ENCODE assay signal across 17 cellular contexts in genomic region chr5:72540759-72541438, GRCh38. TPM values are rescaled to one million over a fixed set of nuclear protein-coding genes. Genes with fewer than 3 reads are reported as not detected.
DNase-seq lines count a peak whose midpoint lies in the region; ATAC-seq and TF ChIP-seq lines count a peak whose summit lies in the region.
"Had no signal": no experiment of that assay in that cellular context is flagged by ENCODE, and none has a peak within 500 bp of the region (broad histone marks: within the 10 kb centered on the region; RNA-seq: fewer than 3 reads in every experiment).

No MANE protein-coding gene starts in this region.

- H4K20me1 ChIP-seq in H9 (ENCODE audit: control insufficient read depth, insufficient read depth, insufficient read length), result no peaks in the 10 kb centered on the region

- CTCF ChIA-PET in CD4-positive, alpha-beta T cell (lab: Charles Lee), result no interaction called here

- DNase-seq in H9 (no peak), mesenchymal stem cell (no peak), retina (peak; percentile 16), body of pancreas (no peak)
- DNase-seq in activated naive CD4-positive, alpha-beta T cell treated with Interleukin-2 at 50 U/mL for 16 hours, result no peak
- no peak for DNase-seq in CD4-positive, alpha-beta T cell
- DNase-seq: ACHN; CD8-positive, alpha-beta T cell; DND-41; GOT3; MM.1S; NCI-H1105 treated with DMSO at 0.1 percent for 48 hours; NCI-H187 treated with DMSO at 0.1 percent for 48 hours; NCI-H524 had no signal

- intact Hi-C loops in CD4-positive, alpha-beta T cell (cut with DNase I, micrococcal nuclease), result no loop called here
- intact Hi-C loops in body of pancreas (cut with DNase I), result no loop called here

- H3K9ac ChIP-seq in H9 (ENCODE audit: extremely low read depth, insufficient read length, low read length), result no peak overlapping the region
- H3K9ac ChIP-seq in mesenchymal stem cell (ENCODE audit: low read length), result no peak overlapping the region

- H3K79me1 ChIP-seq in H9 (ENCODE audit: insufficient read depth, low read depth, low read length, poor library complexity, severe bottlenecking) (no peaks in the 10 kb centered on the region), mesenchymal stem cell (replicated peaks; ENCODE audit: low read length, poor library complexity, severe bottlenecking) (no peaks in the 10 kb centered on the region)

- no peak for TF ChIP-seq POLR2A in body of pancreas (IDR thresholded peaks at IDR 0.05)

- H3T11ph ChIP-seq in H9 (ENCODE audit: low read length), result no peak overlapping the region

- H3K4me1 ChIP-seq in H9 (ENCODE audit: insufficient read depth, low read length) (no peaks in the 10 kb centered on the region), mesenchymal stem cell (ENCODE audit: control insufficient read depth, insufficient read depth, low read depth, low read length) (peaks cover 4% of the 10 kb centered on the region), body of pancreas (no peaks in the 10 kb centered on the region)

- H3K27me3 ChIP-seq in H9 (ENCODE audit: insufficient read depth, low read length) (no peaks in the 10 kb centered on the region), mesenchymal stem cell (ENCODE audit: control insufficient read depth in 1 of 2, insufficient read depth in 1 of 2, low read length in 2 of 2) (no peaks in the 10 kb centered on the region), body of pancreas (no peaks in the 10 kb centered on the region)
- no peaks in the 10 kb centered on the region for H3K27me3 ChIP-seq in CD4-positive, alpha-beta T cell (ENCODE audit: control insufficient read depth, insufficient read depth, low read length)

- peak overlapping the region; percentile 54 for H2AFZ ChIP-seq in H9 (ENCODE audit: low read length)
- no peak overlapping the region for H2AFZ ChIP-seq in mesenchymal stem cell (ENCODE audit: low read depth, low read length)

- H3K14ac ChIP-seq in H9 (ENCODE audit: insufficient read depth, low read length) (no peak overlapping the region), mesenchymal stem cell (ENCODE audit: low read length in 2 of 2) (peak overlapping the region in 1 of 2 experiments; percentile 28)

- POLR2A ChIA-PET in CD4-positive, alpha-beta T cell (lab: Charles Lee), result no interaction called here

- H3K4me3 Mint-ChIP-seq in H9 (no peak overlapping the region), brain (peak overlapping the region in 3 of 5 experiments; percentile 7 to 43 (median 36))
- H3K4me3 Mint-ChIP-seq in CD4-positive, alpha-beta T cell, result no peak overlapping the region
- H3K4me3 Mint-ChIP-seq: B cell; CD8-positive, alpha-beta T cell had no signal

- no peak overlapping the region for H3K4ac ChIP-seq in H9 (ENCODE audit: low read depth, low read length)
- H3K4ac ChIP-seq in mesenchymal stem cell (ENCODE audit: low read depth in 1 of 2, low read length in 2 of 2), result no peak overlapping the region

- H4K8ac ChIP-seq in H9 (replicated peaks; ENCODE audit: insufficient read length, low read depth, low read length) (no peak overlapping the region), mesenchymal stem cell (ENCODE audit: low read length) (no peak overlapping the region)

- H3K36me3 Mint-ChIP-seq in H9 (ENCODE audit: insufficient read depth in 1 of 3, low read depth in 3 of 3) (peaks cover 0 to 4% (median 0%) of the 10 kb centered on the region in 3 experiments; a peak in 1 of 7 replicates), brain (peaks cover 4% of the 10 kb centered on the region)
- H3K36me3 Mint-ChIP-seq in CD4-positive, alpha-beta T cell (ENCODE audit: low read depth), result no peaks in the 10 kb centered on the region
- H3K36me3 Mint-ChIP-seq: CD8-positive, alpha-beta T cell had no signal

- no peak overlapping the region for H2BK20ac ChIP-seq in H9 (ENCODE audit: low read depth, low read length, poor library complexity, severe bottlenecking)

- H2BK15ac ChIP-seq in H9 (ENCODE audit: low read depth, low read length), result no peak overlapping the region
- peak overlapping the region; percentile 13 for H2BK15ac ChIP-seq in mesenchymal stem cell (ENCODE audit: low read depth, poor library complexity, severe bottlenecking)

- H3K23me2 ChIP-seq in H9 (ENCODE audit: insufficient read length, low read depth, low read length, poor library complexity, severe bottlenecking), result no peaks in the 10 kb centered on the region

- H3K9me3 ChIP-seq in H9 (ENCODE audit: control insufficient read depth, low read depth, low read length), result no peaks in the 10 kb centered on the region
- H3K9me3 ChIP-seq in mesenchymal stem cell (ENCODE audit: control insufficient read depth, low read length), result peaks cover 8% of the 10 kb centered on the region
- H3K9me3 ChIP-seq in CD4-positive, alpha-beta T cell (ENCODE audit: control insufficient read depth, low read length), result no peaks in the 10 kb centered on the region
- H3K9me3 ChIP-seq in body of pancreas, result no peaks in the 10 kb centered on the region

- H3K9me3 Mint-ChIP-seq in H9, result peaks cover 0 to 5% of the 10 kb centered on the region in 2 experiments; a peak in 2 of 5 replicates
- H3K9me3 Mint-ChIP-seq in brain, result peaks cover 15 to 27% (median 18%) of the 10 kb centered on the region in 5 experiments
- H3K9me3 Mint-ChIP-seq in CD4-positive, alpha-beta T cell, result no peaks in the 10 kb centered on the region

- ATAC-seq in GM18870 (IDR thresholded peaks at IDR 0.05; ENCODE audit: unreplicated experiment) (no peak), body of pancreas (no peak)
- ATAC-seq in CD4-positive, alpha-beta T cell (ENCODE audit: poor library complexity), result no peak
- ATAC-seq: CD8-positive, alpha-beta T cell had no signal

- H3K4me1 Mint-ChIP-seq in H9 (peaks cover 10 to 17% of the 10 kb centered on the region in 2 experiments), brain (peaks cover 41% of the 10 kb centered on the region)
- no peaks in the 10 kb centered on the region for H3K4me1 Mint-ChIP-seq in CD4-positive, alpha-beta T cell (ENCODE audit: low read depth)
- H3K4me1 Mint-ChIP-seq: B cell had no signal

- H2AK5ac ChIP-seq in H9 (ENCODE audit: insufficient read length, low read length) (no peak overlapping the region), mesenchymal stem cell (ENCODE audit: low read length, severe bottlenecking) (no peak overlapping the region)

- H3K36me3 ChIP-seq in mesenchymal stem cell (ENCODE audit: control insufficient read depth in 1 of 2, insufficient read depth in 2 of 2, low read depth in 1 of 2, low read length in 2 of 2), result no peaks in the 10 kb centered on the region
- H3K36me3 ChIP-seq in body of pancreas (replicated peaks in 1 of 2; ENCODE audit: insufficient read depth in 1 of 2, low read depth in 2 of 2), result no peaks in the 10 kb centered on the region

- H2BK5ac ChIP-seq in H9 (ENCODE audit: insufficient read length, low read length), result no peak overlapping the region
- no peak overlapping the region for H2BK5ac ChIP-seq in mesenchymal stem cell (ENCODE audit: low read depth, low read length, poor library complexity, severe bottlenecking)

- H2BK120ac ChIP-seq in H9 (ENCODE audit: low read depth, low read length, poor library complexity, severe bottlenecking) (no peak overlapping the region), mesenchymal stem cell (ENCODE audit: low read depth, low read length) (no peak overlapping the region)

- H3K79me2 ChIP-seq in H9 (ENCODE audit: insufficient read depth, low read length), result no peaks in the 10 kb centered on the region

- H3K56ac ChIP-seq in H9 (ENCODE audit: insufficient read length, low read depth, low read length), result no peak overlapping the region

- H3K27ac Mint-ChIP-seq in H9 (peak overlapping the region in 2 of 3 experiments; percentile 14 to 93; a peak in 1 of 7 replicates), brain (peak overlapping the region in 4 of 5 experiments; percentile 35 to 73 (median 55))
- H3K27ac Mint-ChIP-seq in CD4-positive, alpha-beta T cell, result no peak overlapping the region
- H3K27ac Mint-ChIP-seq: B cell; CD8-positive, alpha-beta T cell had no signal

- no CpG with 5 or more reads among the region's 7 CpGs for WGBS in H9 (ENCODE audit: extremely low coverage, insufficient read length, low lambda C conversion rate)
- 86% methylated on average over 7 of the region's 7 CpGs for WGBS in mesenchymal stem cell
- WGBS in body of pancreas, 2 donors, result 78 to 87% methylated on average over 7 of the region's 7 CpGs

- no peak overlapping the region for H4K5ac ChIP-seq in H9 (ENCODE audit: insufficient read length, low read depth, low read length)

- H3K18ac ChIP-seq in H9 (ENCODE audit: insufficient read length, low read depth, low read length), result no peak overlapping the region
- peak overlapping the region in 1 of 2 experiments; percentile 48 for H3K18ac ChIP-seq in mesenchymal stem cell (ENCODE audit: low read depth in 1 of 2, low read length in 2 of 2)

- no peak overlapping the region for H3K4me3 ChIP-seq in mesenchymal stem cell (ENCODE audit: insufficient read depth in 1 of 2, low read depth in 1 of 2, low read length in 2 of 2)
- no peak overlapping the region for H3K4me3 ChIP-seq in body of pancreas

- H4K91ac ChIP-seq in H9 (ENCODE audit: insufficient read length, low read depth, low read length) (no peak overlapping the region), mesenchymal stem cell (ENCODE audit: low read length) (no peak overlapping the region)

- peaks cover 2% of the 10 kb centered on the region; the same call in 1 of the 2 replicates for H3K27me3 Mint-ChIP-seq in H9 (ENCODE audit: low read depth)
- H3K27me3 Mint-ChIP-seq in brain, result peaks cover 7% of the 10 kb centered on the region
- peaks cover under 1% of the 10 kb centered on the region for H3K27me3 Mint-ChIP-seq in CD4-positive, alpha-beta T cell

- H3K23ac ChIP-seq in H9 (ENCODE audit: insufficient read length, low read depth, low read length) (no peak overlapping the region), mesenchymal stem cell (ENCODE audit: low read length in 2 of 2) (no peak overlapping the region)

- H3K4me2 ChIP-seq in H9 (ENCODE audit: insufficient read depth, insufficient read length, low read length) (no peak overlapping the region), mesenchymal stem cell (ENCODE audit: low read length, poor library complexity, severe bottlenecking) (no peak overlapping the region)

- no peak for TF ChIP-seq CTCF in H9 (conservative IDR thresholded peaks at IDR 0.05)
- no peak for TF ChIP-seq CTCF in brain (conservative IDR thresholded peaks at IDR 0.05)
- no peak for TF ChIP-seq CTCF in CD4-positive, alpha-beta T cell (IDR thresholded peaks at IDR 0.05)
- no peak for TF ChIP-seq CTCF in body of pancreas (IDR thresholded peaks at IDR 0.05)

- H3K27ac ChIP-seq in H9 (ENCODE audit: insufficient read length, low read depth, low read length) (no peak overlapping the region), mesenchymal stem cell (ENCODE audit: low read length, poor library complexity, severe bottlenecking) (no peak overlapping the region), body of pancreas (no peak overlapping the region)
- H3K27ac ChIP-seq in CD4-positive, alpha-beta T cell (ENCODE audit: low read depth, low read length), result no peak overlapping the region

- H2BK12ac ChIP-seq in H9 (ENCODE audit: insufficient read length, low read depth, low read length) (no peak overlapping the region), mesenchymal stem cell (ENCODE audit: low read length in 2 of 2) (no peak overlapping the region)

RNA-seq across cellular contexts. Expression of gene ZNF366, which starts 33.7 kb away (rescaled TPM):
- total RNA-seq in H9 (2021), result not detected in 2 replicates
- 1.6 TPM for polyA plus RNA-seq in brain (ENCODE audit: insufficient read depth, low read depth, low replicate concordance)
- polyA plus RNA-seq in mesenchymal stem cell (2013, experiment 1 of 2), result 0.03 TPM
- 0.03 TPM for polyA plus RNA-seq in mesenchymal stem cell (2013, experiment 2 of 2)
- under 1 TPM; 0.06 to 0.14 TPM for total RNA-seq in CD4-positive, alpha-beta T cell
- 1 to 10 TPM in 1 of 2 donors, under 1 TPM in 1; under 0.01 to 1.8 TPM for total RNA-seq in body of pancreas
- total RNA-seq: B cell; CD8-positive, alpha-beta T cell had no signal

Comparison
In these comparisons a context has a peak if more than half of its experiments do, and no peak if none do; other contexts are left out.
1. H3K4me3 Mint-ChIP-seq: peak in brain (3 of 5); none in H9 (0 of 2) and CD4-positive, alpha-beta T cell (single experiment).